Comparison of ENCODE assay signal across 9 cellular contexts in the genomic region with DNA sequence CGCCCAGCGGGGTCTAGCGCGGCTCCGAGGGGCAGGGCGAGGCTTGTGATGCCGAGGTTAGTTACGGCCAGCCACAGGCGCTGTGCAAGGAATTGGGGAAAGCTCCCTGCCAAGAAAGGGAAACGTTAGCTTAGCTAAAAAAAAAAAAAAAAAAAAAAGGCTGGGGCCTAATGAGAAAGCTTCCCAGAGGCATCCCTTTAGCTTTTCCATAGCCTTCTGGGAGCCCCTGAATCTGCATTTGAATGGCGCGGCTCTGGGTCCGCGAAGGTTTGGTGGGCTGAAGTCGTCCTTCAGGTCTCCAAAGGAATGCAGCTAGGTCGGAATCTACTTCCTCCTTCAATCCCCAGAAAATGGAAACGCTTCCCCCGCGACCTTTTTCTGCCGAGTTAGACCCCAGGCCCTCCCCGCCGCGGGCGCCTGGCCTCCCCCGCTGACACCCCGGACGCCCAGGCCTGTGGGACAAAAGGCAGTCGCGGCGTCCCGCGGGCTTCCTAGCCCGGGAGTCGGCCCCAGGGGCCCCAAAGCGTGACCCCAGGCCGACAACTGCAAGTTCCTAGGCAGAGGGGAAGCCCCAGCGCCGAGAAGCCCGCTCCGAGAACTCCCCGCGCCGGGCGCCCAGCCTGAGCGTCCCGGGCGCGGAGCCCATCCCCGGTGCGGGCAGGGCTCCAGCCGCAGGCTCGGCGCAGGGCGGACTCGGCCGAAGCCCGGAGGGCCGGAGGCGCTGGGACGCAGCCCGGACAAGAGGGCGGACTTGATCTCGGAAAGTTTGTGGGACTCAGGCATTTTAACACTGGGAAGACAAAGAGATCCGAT. TPM values are rescaled to one million over a fixed set of nuclear protein-coding genes. Genes with fewer than 3 reads are reported as not detected.
DNase-seq lines count a peak whose midpoint lies in the region; ATAC-seq and TF ChIP-seq lines count a peak whose summit lies in the region.
"Had no signal": no experiment of that assay in that cellular context is flagged by ENCODE, and none has a peak within 500 bp of the region (broad histone marks: within the 10 kb centered on the region; RNA-seq: fewer than 3 reads in every experiment).

No MANE protein-coding gene starts in this region.

- under 1% methylated on average over 55 of the region's 64 CpGs for whole genome bisulfite sequencing in prostate gland

- H3K27me3 Mint-ChIP-seq in activated T-cell treated with anti-CD3 and anti-CD28 coated beads, Interleukin-2, amount 50 U/mL, for 72 hours (ENCODE audit: low read depth): peaks cover 48% of the 10 kb centered on the region

- H3K9me3 Mint-ChIP-seq in activated T-cell treated with anti-CD3 and anti-CD28 coated beads, Interleukin-2, amount 50 U/mL, for 72 hours: no peaks in the 10 kb centered on the region

- no peaks in the 10 kb centered on the region for H3K36me3 Mint-ChIP-seq in activated T-cell treated with anti-CD3 and anti-CD28 coated beads, Interleukin-2, amount 50 U/mL, for 72 hours (ENCODE audit: insufficient read depth in 2 of 2)

- peak overlapping the region; percentile 99 for H3K4me3 ChIP-seq in adipocyte (ENCODE audit: low read length)
- peak overlapping the region; percentile 74 to 80 for H3K4me3 ChIP-seq in prostate gland
- H3K4me3 ChIP-seq: GM12878 had no signal

- peak in 1 of 2 donors; percentile 16 for ATAC-seq in activated T-cell treated with anti-CD3 and anti-CD28 coated beads, Interleukin-2, amount 50 U/mL, for 72 hours (replicated peaks in 1 of 2)
- ATAC-seq in left ventricle myocardium superior (peak; percentile 73), GM21723 (IDR thresholded peaks at IDR 0.05; ENCODE audit: unreplicated experiment) (no peak), HG02981 (IDR thresholded peaks at IDR 0.05; ENCODE audit: unreplicated experiment) (no peak)
- ATAC-seq: GM12878 had no signal

- no peak for TF ChIP-seq POLR2A in prostate gland (IDR thresholded peaks at IDR 0.05)

- H3K36me3 ChIP-seq in adipocyte (ENCODE audit: control insufficient read depth, insufficient read depth, low read length, severe bottlenecking) (no peaks in the 10 kb centered on the region), prostate gland (no peaks in the 10 kb centered on the region)

- peak overlapping the region; percentile 57 to 73 for H3K4me3 Mint-ChIP-seq in activated T-cell treated with anti-CD3 and anti-CD28 coated beads, Interleukin-2, amount 50 U/mL, for 72 hours

- H3K27me3 ChIP-seq in adipocyte (replicated peaks; ENCODE audit: control insufficient read depth, insufficient read depth, low read length) (no peaks in the 10 kb centered on the region), prostate gland (replicated peaks; ENCODE audit: insufficient read depth) (no peaks in the 10 kb centered on the region)

- no peak for TF ChIP-seq CTCF in prostate gland (IDR thresholded peaks at IDR 0.05)

- H3K27ac ChIP-seq in prostate gland: peak overlapping the region; percentile 89 to 92

- H3K9me3 ChIP-seq in adipocyte (ENCODE audit: control insufficient read depth, low read length) (peaks cover 9% of the 10 kb centered on the region), prostate gland (no peaks in the 10 kb centered on the region)

- no peak for DNase-seq in activated T-cell treated with anti-CD3 and anti-CD28 coated beads, Interleukin-2, amount 50 U/mL, for 72 hours
- DNase-seq in activated T-cell treated with anti-CD3 and anti-CD28 coated beads for 4 hours (no peak), adipocyte (ENCODE audit: low read depth) (peak; percentile 86), left ventricle myocardium superior (peak; percentile 80), prostate gland (ENCODE audit: low spot score) (peak; percentile 53), SKM-1 treated with dmso at 0.1 percent for 144 hours (lab: John Stamatoyannopoulos, UW; ENCODE audit: unreplicated experiment) (no peak)

- intact Hi-C loops in left ventricle myocardium superior (cut with micrococcal nuclease) (loop anchor here (2.0 kb wide), 1 partner anchor 55 kb away; no protein-coding TSS in a partner anchor), prostate gland (cut with DNase I) (loop anchor here (2.0 kb wide), 1 partner anchor 47 kb away; no protein-coding TSS in a partner anchor)

- peak overlapping the region; percentile 97 for H3K9ac ChIP-seq in adipocyte (ENCODE audit: low read length)

- H3K27ac Mint-ChIP-seq in activated T-cell treated with anti-CD3 and anti-CD28 coated beads, Interleukin-2, amount 50 U/mL, for 72 hours: no peak overlapping the region

- H3K4me1 ChIP-seq in adipocyte (ENCODE audit: control insufficient read depth, insufficient read depth, low read length) (peaks cover 30% of the 10 kb centered on the region), prostate gland (replicated peaks) (no peaks in the 10 kb centered on the region)

- H3K4me1 Mint-ChIP-seq in activated T-cell treated with anti-CD3 and anti-CD28 coated beads, Interleukin-2, amount 50 U/mL, for 72 hours (ENCODE audit: low read depth): peaks cover 12% of the 10 kb centered on the region

RNA-seq across cellular contexts. Expression of gene FAT1, which starts 0.6 kb away (rescaled TPM):
- under 1 TPM; 0.07 to 0.36 TPM for total RNA-seq in activated T-cell treated with anti-CD3 and anti-CD28 coated beads, Interleukin-2, amount 50 U/mL, for 72 hours
- total RNA-seq in left ventricle myocardium superior (61.8 TPM), prostate gland (100 to 1,000 TPM; 175 to 215 TPM)

Comparison
In these comparisons a context has a peak if more than half of its experiments do, and no peak if none do; other contexts are left out.
1. DNase-seq: peak in adipocyte (single experiment), left ventricle myocardium superior (single experiment) and prostate gland (single experiment); none in activated T-cell treated with anti-CD3 and anti-CD28 coated beads, Interleukin-2, amount 50 U/mL, for 72 hours (0 of 2), activated T-cell treated with anti-CD3 and anti-CD28 coated beads for 4 hours (single experiment) and SKM-1 treated with dmso at 0.1 percent for 144 hours (single experiment).
2. RNA of gene FAT1, which starts 0.6 kb away (total RNA-seq): 175 to 215 TPM in prostate gland and 61.8 TPM in left ventricle myocardium superior (single experiment); 0.07 to 0.36 TPM in activated T-cell treated with anti-CD3 and anti-CD28 coated beads, Interleukin-2, amount 50 U/mL, for 72 hours; every median in the first group is over 10 times any median in the second.